Comparison of ENCODE assay signal across 8 cellular contexts in the genomic region with DNA sequence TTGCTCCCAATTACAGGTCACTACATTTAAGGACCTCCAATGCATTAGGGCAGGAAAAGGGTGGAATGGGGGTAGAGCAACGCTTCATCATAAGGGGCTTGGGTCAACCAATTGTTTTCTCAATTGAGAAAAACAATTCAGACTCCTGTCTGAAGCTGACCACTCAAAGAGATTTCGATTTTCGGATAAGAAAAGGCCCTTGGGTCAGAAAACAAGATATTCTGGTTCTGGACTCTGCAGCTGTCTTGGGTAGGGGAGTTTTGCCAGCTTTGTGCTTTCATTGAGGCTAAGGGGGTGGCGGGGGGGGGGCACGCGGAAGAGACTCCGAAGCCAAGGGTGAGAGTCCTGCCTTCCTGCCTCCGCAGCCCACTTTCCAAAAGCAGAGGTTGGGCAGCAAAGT. TPM values are rescaled to one million over a fixed set of nuclear protein-coding genes. Genes with fewer than 3 reads are reported as not detected.
"Had no signal": no experiment of that assay in that cellular context is flagged by ENCODE, and none has a peak within 500 bp of the region (broad histone marks: within the 10 kb centered on the region; RNA-seq: fewer than 3 reads in every experiment).

No MANE protein-coding gene starts in this region.

- H3K4me2 ChIP-seq: GM23338 had no signal

- ATAC-seq: GM23338 had no signal

- H3K4me3 ChIP-seq: GM23338 had no signal

- DNase-seq: H9, HCEC 1CT, IMR-90 had no signal

- FAIRE-seq: H1, H54, HTR-8/SVneo had no signal

- H2AFZ ChIP-seq: GM23338 had no signal

RNA-seq across cellular contexts. Expression of a gene that starts 4.8 kb away (rescaled TPM):
- total RNA-seq: GM23338, H1, H9, HT-29, IMR-90 had no signal
- polyA plus RNA-seq: GM23338, H1, IMR-90 had no signal
